In genomic region chr1:244174922-244175521, GRCh38 we compare ENCODE assay signal across 21 cellular contexts.
"Had no signal": no experiment of that assay in that cellular context is flagged by ENCODE, and none has a peak within 500 bp of the region (broad histone marks: within the 10 kb centered on the region; RNA-seq: fewer than 3 reads in every experiment).

No MANE protein-coding gene starts in this region.

- H3K27ac ChIP-seq: ovary, psoas muscle, thoracic aorta, tibial nerve, upper lobe of left lung had no signal

- H3K36me3 ChIP-seq: ovary, thoracic aorta, tibial nerve, upper lobe of left lung had no signal

- H3K36me3 Mint-ChIP-seq: memory B cell; naive thymus-derived CD4-positive, alpha-beta T cell; stimulated activated naive B cell treated with anti-CD40 and anti-IgM and Interleukin-4, amounts not matched to agents 10 μg/mL and 1 μg/mL and 100 μg/mL, for 72 hours had no signal

- H3K27ac Mint-ChIP-seq: memory B cell; naive thymus-derived CD4-positive, alpha-beta T cell; nephron; stimulated activated naive B cell treated with anti-CD40 and anti-IgM and Interleukin-4, amounts not matched to agents 10 μg/mL and 1 μg/mL and 100 μg/mL, for 72 hours; stimulated activated naive CD8-positive, alpha-beta T cell treated with anti-CD3 and anti-CD28 coated beads, Interleukin-15, Interleukin-2, amounts not matched to agents 100 ng/mL and 50 ng/mL, for 24 hours had no signal

- ATAC-seq: left ventricle myocardium superior; naive thymus-derived CD4-positive, alpha-beta T cell; psoas muscle; right cardiac atrium; stimulated activated naive B cell treated with anti-CD40 and anti-IgM and Interleukin-4, amounts not matched to agents 10 μg/mL and 1 μg/mL and 100 μg/mL, for 72 hours had no signal

- H3K27me3 ChIP-seq: dorsolateral prefrontal cortex, ovary, tibial nerve, upper lobe of left lung had no signal

- H3K4me3 Mint-ChIP-seq: memory B cell; naive thymus-derived CD4-positive, alpha-beta T cell; nephron; stimulated activated naive B cell treated with anti-CD40 and anti-IgM and Interleukin-4, amounts not matched to agents 10 μg/mL and 1 μg/mL and 100 μg/mL, for 72 hours; stimulated activated naive CD8-positive, alpha-beta T cell treated with anti-CD3 and anti-CD28 coated beads, Interleukin-15, Interleukin-2, amounts not matched to agents 100 ng/mL and 50 ng/mL, for 24 hours had no signal

- H3K9me3 ChIP-seq: ovary, psoas muscle, thoracic aorta, tibial nerve, upper lobe of left lung had no signal

- DNase-seq: dorsolateral prefrontal cortex; effector CD4-positive, alpha-beta T cell; hypothalamus; left ventricle myocardium superior; naive thymus-derived CD4-positive, alpha-beta T cell; occipital lobe; ovary; posterior cingulate gyrus; psoas muscle; right cardiac atrium; small intestine; stimulated activated CD4-positive, alpha-beta T cell treated with anti-CD3 and anti-CD28 coated beads, Interleukin-15, amount 100 ng/mL, for 24 hours; stimulated activated CD4-positive, alpha-beta T cell treated with anti-CD3 and anti-CD28 coated beads, Interleukin-2, amount 100 ng/mL, for 48 hours; stimulated activated naive B cell treated with anti-CD40 and anti-IgM and Interleukin-4, amounts not matched to agents 10 μg/mL and 1 μg/mL and 100 μg/mL, for 72 hours; upper lobe of left lung had no signal

- H3K4me1 ChIP-seq: tibial nerve, upper lobe of left lung had no signal

- H3K4me3 ChIP-seq: dorsolateral prefrontal cortex, lung, ovary, psoas muscle, thoracic aorta, tibial nerve, upper lobe of left lung had no signal

- H3K4me1 Mint-ChIP-seq: naive thymus-derived CD4-positive, alpha-beta T cell; stimulated activated naive B cell treated with anti-CD40 and anti-IgM and Interleukin-4, amounts not matched to agents 10 μg/mL and 1 μg/mL and 100 μg/mL, for 72 hours had no signal

- H3K9me3 Mint-ChIP-seq: memory B cell; naive thymus-derived CD4-positive, alpha-beta T cell; nephron; stimulated activated naive B cell treated with anti-CD40 and anti-IgM and Interleukin-4, amounts not matched to agents 10 μg/mL and 1 μg/mL and 100 μg/mL, for 72 hours; stimulated activated naive CD8-positive, alpha-beta T cell treated with anti-CD3 and anti-CD28 coated beads, Interleukin-15, Interleukin-2, amounts not matched to agents 100 ng/mL and 50 ng/mL, for 24 hours had no signal
